9 cellular contexts compared by ENCODE assay signal in the genomic region with DNA sequence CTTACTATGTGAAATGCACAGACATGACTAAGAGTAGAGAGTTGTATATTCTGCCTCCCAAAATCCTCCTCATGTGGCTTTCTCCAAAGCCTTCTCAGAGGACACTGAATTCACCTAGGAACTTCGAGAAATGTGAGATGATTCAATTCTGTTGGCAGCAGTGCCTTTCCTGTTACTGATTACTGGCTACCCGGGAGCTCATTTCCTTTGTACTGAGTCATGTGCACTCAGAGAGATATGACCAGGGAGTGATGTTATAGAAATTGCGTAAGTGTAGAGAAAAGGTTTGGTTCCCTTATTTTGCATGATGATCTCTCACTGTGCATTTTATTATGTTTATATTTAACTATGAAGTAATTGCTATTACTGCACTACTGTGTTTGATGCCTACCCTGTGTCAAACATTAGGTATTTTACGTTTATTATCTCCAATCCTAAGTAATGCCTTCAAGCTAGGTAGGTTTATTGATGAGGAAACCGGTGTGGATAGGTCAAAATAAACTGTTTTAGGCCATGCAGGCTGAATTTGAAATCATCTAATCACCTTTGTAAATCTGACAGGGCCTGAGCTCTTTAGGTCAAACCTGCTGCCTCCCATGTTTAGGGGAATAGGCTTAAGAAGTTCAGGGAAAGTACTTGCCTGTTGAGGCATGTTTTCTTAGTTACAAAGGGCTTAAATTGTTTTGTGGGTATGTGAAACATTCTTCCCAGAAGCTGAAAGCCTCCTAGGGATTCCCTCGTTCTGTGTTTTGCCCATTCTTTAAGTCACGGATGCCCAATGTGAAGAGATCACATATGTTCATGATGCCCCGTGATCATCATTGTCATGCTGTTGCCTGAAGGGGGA.
DNase-seq lines count a peak whose midpoint lies in the region; ATAC-seq and TF ChIP-seq lines count a peak whose summit lies in the region.
"Had no signal": no experiment of that assay in that cellular context is flagged by ENCODE, and none has a peak within 500 bp of the region (broad histone marks: within the 10 kb centered on the region; RNA-seq: fewer than 3 reads in every experiment).

No MANE protein-coding gene starts in this region.

- H3K4me3 Mint-ChIP-seq in activated CD4-positive, alpha-beta T cell treated with anti-CD3 and anti-CD28 coated beads, Interleukin-2, amount 10 ng/mL, durations not matched to agents 7 days and 5 days, result no peak overlapping the region

- DNase-seq in DMS153 (lab: John Stamatoyannopoulos, UW), result peak; percentile 31
- DNase-seq in HuH-7.5 (ENCODE audit: low spot score), result peak; percentile 33
- peak; percentile 66 for DNase-seq in hepatic stellate cell (ENCODE audit: low spot score)
- peak; percentile 42 for DNase-seq in stomach
- no peak for DNase-seq in stimulated activated CD4-positive, alpha-beta T cell treated with anti-CD3 and anti-CD28 coated beads, Interleukin-15, amount 100 ng/mL, for 24 hours
- DNase-seq in activated CD4-positive, alpha-beta T cell treated with anti-CD3 and anti-CD28 coated beads, Interleukin-2, amount 10 ng/mL, durations not matched to agents 7 days and 5 days, result no peak

- 44 to 48% (median 46%) methylated on average over 8 of the region's 8 CpGs for WGBS in adipose tissue, 3 donors
- WGBS in stomach, 5 donors, result 44 to 48% (median 47%) methylated on average over 8 of the region's 8 CpGs

- no peaks in the 10 kb centered on the region for H3K9me3 ChIP-seq in stomach
- H3K9me3 ChIP-seq: ovary had no signal

- no peak overlapping the region for H3K27ac Mint-ChIP-seq in activated CD4-positive, alpha-beta T cell treated with anti-CD3 and anti-CD28 coated beads, Interleukin-2, amount 10 ng/mL, durations not matched to agents 7 days and 5 days

- CTCF ChIA-PET in activated CD4-positive, alpha-beta T cell treated with anti-CD3 and anti-CD28 coated beads, Interleukin-2, amount 10 ng/mL, durations not matched to agents 7 days and 5 days (lab: Charles Lee), result interaction anchor here (0.5 kb wide), 1 partner anchor 145 kb away, joined by 3 read pairs; no protein-coding TSS in a partner anchor

- no peaks in the 10 kb centered on the region for H3K36me3 Mint-ChIP-seq in activated CD4-positive, alpha-beta T cell treated with anti-CD3 and anti-CD28 coated beads, Interleukin-2, amount 10 ng/mL, durations not matched to agents 7 days and 5 days (ENCODE audit: low read depth)

- POLR2A ChIA-PET in activated CD4-positive, alpha-beta T cell treated with anti-CD3 and anti-CD28 coated beads, Interleukin-2, amount 10 ng/mL, durations not matched to agents 7 days and 5 days (lab: Charles Lee), result no interaction called here

- no peak for TF ChIP-seq POLR2A in stomach (IDR thresholded peaks at IDR 0.05)

- H3K27me3 Mint-ChIP-seq in activated CD4-positive, alpha-beta T cell treated with anti-CD3 and anti-CD28 coated beads, Interleukin-2, amount 10 ng/mL, durations not matched to agents 7 days and 5 days, result peaks cover 8% of the 10 kb centered on the region

- TF ChIP-seq EP300 in stomach (IDR thresholded peaks at IDR 0.05), result no peak

- peaks cover 9% of the 10 kb centered on the region for H3K4me1 Mint-ChIP-seq in activated CD4-positive, alpha-beta T cell treated with anti-CD3 and anti-CD28 coated beads, Interleukin-2, amount 10 ng/mL, durations not matched to agents 7 days and 5 days

- intact Hi-C loops in stomach (cut with DNase I; ENCODE audit: low total_unique reads), result no loop called here

- H3K9me3 Mint-ChIP-seq in activated CD4-positive, alpha-beta T cell treated with anti-CD3 and anti-CD28 coated beads, Interleukin-2, amount 10 ng/mL, durations not matched to agents 7 days and 5 days, result no peaks in the 10 kb centered on the region

- TF ChIP-seq CTCF in stomach (IDR thresholded peaks at IDR 0.05), result no peak

- H3K4me3 ChIP-seq in stomach, result no peak overlapping the region
- H3K4me3 ChIP-seq: ovary had no signal

- no peaks in the 10 kb centered on the region for H3K36me3 ChIP-seq in stomach
- H3K36me3 ChIP-seq: ovary had no signal

- H3K27me3 ChIP-seq in stomach, result no peaks in the 10 kb centered on the region
- H3K27me3 ChIP-seq: ovary had no signal

- peak; percentile 70 for ATAC-seq in GM21529 (IDR thresholded peaks at IDR 0.05; ENCODE audit: unreplicated experiment)

- peaks cover 0 to 35% (median 19%) of the 10 kb centered on the region in 4 donors for H3K4me1 ChIP-seq in stomach

- H3K27ac ChIP-seq in adipose tissue (ENCODE audit: low read depth, low read length) (peak overlapping the region; percentile 46), stomach (peak overlapping the region in 4 of 5 donors; percentile 63 to 79 (median 70))

Comparison
In these comparisons a context has a peak if more than half of its experiments do, and no peak if none do; other contexts are left out.
1. DNase-seq: peak in DMS153 (single experiment), HuH-7.5 (single experiment), hepatic stellate cell (single experiment) and stomach (single experiment); none in stimulated activated CD4-positive, alpha-beta T cell treated with anti-CD3 and anti-CD28 coated beads, Interleukin-15, amount 100 ng/mL, for 24 hours (single experiment) and activated CD4-positive, alpha-beta T cell treated with anti-CD3 and anti-CD28 coated beads, Interleukin-2, amount 10 ng/mL, durations not matched to agents 7 days and 5 days (single experiment).